In the genomic region with DNA sequence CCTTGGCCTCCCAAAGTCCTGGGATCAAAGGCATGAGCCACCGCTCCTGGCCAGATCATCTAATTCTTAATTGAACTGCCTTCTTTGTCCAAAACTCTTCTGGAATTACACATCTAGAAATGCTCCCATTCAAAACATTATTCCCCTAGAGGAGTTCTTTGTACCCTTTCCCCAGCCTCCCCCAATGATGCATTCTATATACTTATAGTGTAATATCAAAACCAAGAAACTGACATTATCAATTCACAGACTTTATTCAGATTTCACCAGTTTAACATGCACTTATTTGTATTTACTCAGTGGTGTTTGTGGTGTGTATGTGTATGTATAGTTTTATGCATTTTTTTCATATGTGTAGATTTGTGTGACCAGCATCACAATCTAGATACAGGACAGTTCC, we compare ENCODE assay signal across 27 cellular contexts.
"Had no signal": no experiment of that assay in that cellular context is flagged by ENCODE, and none has a peak within 500 bp of the region (broad histone marks: within the 10 kb centered on the region; RNA-seq: fewer than 3 reads in every experiment).

No MANE protein-coding gene starts in this region.

- H3K36me3 ChIP-seq: colonic mucosa, esophagus muscularis mucosa, esophagus squamous epithelium, gastrocnemius medialis, gastroesophageal sphincter, heart left ventricle, heart right ventricle had no signal

- H3K4me1 ChIP-seq: colonic mucosa, esophagus squamous epithelium, foreskin keratinocyte had no signal

- H3K4me3 Mint-ChIP-seq: dendritic cell treated with granulocyte-macrophage colony-stimulating factor and Interleukin-4, amounts not matched to agents 40 ng/mL and 50 ng/mL, for 4 days; effector memory CD8-positive, alpha-beta T cell; endodermal cell had no signal

- H3K27ac Mint-ChIP-seq: dendritic cell treated with granulocyte-macrophage colony-stimulating factor and Interleukin-4, amounts not matched to agents 40 ng/mL and 50 ng/mL, for 4 days; effector memory CD8-positive, alpha-beta T cell; endodermal cell had no signal

- FAIRE-seq: colon, frontal cortex had no signal

- H3K4me2 ChIP-seq: hepatocyte had no signal

- H3K27ac ChIP-seq: colonic mucosa, coronary artery, dorsolateral prefrontal cortex, epithelial cell of prostate, esophagus squamous epithelium, foreskin keratinocyte, gastrocnemius medialis, gastroesophageal sphincter, heart right ventricle, hepatocyte had no signal

- ATAC-seq: effector memory CD8-positive, alpha-beta T cell; esophagus mucosa; foreskin keratinocyte; gastrocnemius medialis; gastroesophageal sphincter had no signal

- H3K27me3 Mint-ChIP-seq: dendritic cell treated with granulocyte-macrophage colony-stimulating factor and Interleukin-4, amounts not matched to agents 40 ng/mL and 50 ng/mL, for 4 days; effector memory CD8-positive, alpha-beta T cell had no signal

- H3K4me3 ChIP-seq: colonic mucosa, coronary artery, dorsolateral prefrontal cortex, esophagus muscularis mucosa, esophagus squamous epithelium, gastrocnemius medialis, gastroesophageal sphincter, heart left ventricle, heart right ventricle, hepatocyte had no signal

- H2AFZ ChIP-seq: hepatocyte had no signal

- DNase-seq: colonic mucosa; cortex of kidney; dorsolateral prefrontal cortex; effector CD4-positive, alpha-beta T cell; effector CD8-positive, alpha-beta T cell; effector memory CD4-positive, alpha-beta T cell; effector memory CD8-positive, alpha-beta T cell; endodermal cell; erythroblast; esophagus squamous epithelium; foreskin fibroblast; foreskin keratinocyte; foreskin melanocyte; gastrocnemius medialis; glutamatergic neuron; head of caudate nucleus; heart left ventricle; heart right ventricle had no signal

- H3K9me3 ChIP-seq: colonic mucosa, gastrocnemius medialis, gastroesophageal sphincter had no signal

- H3K27me3 ChIP-seq: colonic mucosa, dorsolateral prefrontal cortex, esophagus muscularis mucosa, esophagus squamous epithelium, foreskin keratinocyte, gastrocnemius medialis, gastroesophageal sphincter, heart left ventricle, heart right ventricle, hepatocyte had no signal
